ENCODE assay signal across 1 cellular context in the genomic region with DNA sequence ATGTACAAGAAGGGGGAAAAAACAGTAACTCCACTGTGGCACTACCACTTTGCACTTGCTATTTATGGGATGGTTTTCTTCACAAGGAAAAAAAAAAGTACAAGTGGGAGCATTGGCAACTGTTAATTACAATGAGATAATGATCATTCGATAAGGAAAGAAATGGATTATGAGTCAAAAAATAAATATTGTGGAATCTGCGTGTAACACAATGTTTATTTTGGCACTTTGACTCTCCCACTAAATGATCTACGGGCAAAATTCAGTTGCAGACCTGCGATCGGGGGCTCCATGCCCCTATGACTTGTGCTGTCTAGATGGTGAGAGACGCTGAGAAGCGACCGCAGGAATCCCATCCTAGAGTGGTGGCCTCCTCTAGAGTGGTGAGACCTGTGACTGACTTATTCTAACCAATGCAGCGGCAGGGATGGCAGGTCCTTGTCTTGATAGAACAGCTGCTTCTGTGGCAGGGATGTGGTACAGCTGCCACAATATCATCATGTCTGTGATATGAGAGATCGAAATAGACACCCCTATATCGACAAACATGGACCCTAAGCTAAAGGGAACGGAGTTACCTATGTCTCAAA.
TF ChIP-seq lines count a peak whose summit lies in the region.

No MANE protein-coding gene starts in this region.

TF ChIP-seq in IMR-90, 13 proteins besides CTCF, POLR2A, EP300 and RAD21:
- no peak for TF ChIP-seq RCOR1 (IDR thresholded peaks at IDR 0.05; ENCODE audit: insufficient replicate concordance, low read length)
- TF ChIP-seq MAFK (IDR thresholded peaks at IDR 0.05; ENCODE audit: low read depth, low read length): no peak
- TF ChIP-seq MXI1 (IDR thresholded peaks at IDR 0.05; ENCODE audit: borderline replicate concordance, low read depth, low read length): no peak
- TF ChIP-seq SMC3 (IDR thresholded peaks at IDR 0.05; ENCODE audit: low read depth, low read length): no peak
- no peak for TF ChIP-seq FOS (IDR thresholded peaks at IDR 0.05; ENCODE audit: low read depth, low read length)
- no peak for TF ChIP-seq BHLHE40 (IDR thresholded peaks at IDR 0.05; ENCODE audit: low read depth, low read length)
- TF ChIP-seq ELK1 (IDR thresholded peaks at IDR 0.05; ENCODE audit: borderline replicate concordance, low read depth, low read length): no peak
- TF ChIP-seq NFE2L2 (IDR thresholded peaks at IDR 0.05; ENCODE audit: low read depth, low read length): no peak
- no peak for TF ChIP-seq CHD1 (IDR thresholded peaks at IDR 0.05; ENCODE audit: low read depth, low read length)
- no peak for TF ChIP-seq MAZ (IDR thresholded peaks at IDR 0.05; ENCODE audit: borderline replicate concordance, low read depth, low read length)
